In genomic region chr20:36794116-36794474, GRCh38 we compare ENCODE assay signal across 17 cellular contexts. TPM values are rescaled to one million over a fixed set of nuclear protein-coding genes. Genes with fewer than 3 reads are reported as not detected.
DNase-seq lines count a peak whose midpoint lies in the region; ATAC-seq and TF ChIP-seq lines count a peak whose summit lies in the region.
"Had no signal": no experiment of that assay in that cellular context is flagged by ENCODE, and none has a peak within 500 bp of the region (broad histone marks: within the 10 kb centered on the region; RNA-seq: fewer than 3 reads in every experiment).

No MANE protein-coding gene starts in this region.

- TF ChIP-seq CTCF in A673 (conservative IDR thresholded peaks at IDR 0.05; ENCODE audit: low read depth, low read length) (no peak), RWPE2 (IDR thresholded peaks at IDR 0.05; ENCODE audit: poor library complexity, severe bottlenecking) (no peak)

- no peak overlapping the region for H3K9ac ChIP-seq in neuronal stem cell (ENCODE audit: low read depth, low read length, poor library complexity)

- H2AFZ ChIP-seq in neuronal stem cell (ENCODE audit: low read length): no peak overlapping the region
- H2AFZ ChIP-seq: GM23338 had no signal

- WGBS in neuronal stem cell (ENCODE audit: extremely low coverage in 2 of 2, insufficient read length in 2 of 2, insufficient replicate concordance in 1 of 2), 2 donors: no CpG with 5 or more reads among the region's 20 CpGs

- H2BK5ac ChIP-seq in neuronal stem cell (ENCODE audit: low read length): peak overlapping the region; percentile 84

- H4K8ac ChIP-seq in neuronal stem cell (ENCODE audit: low read depth, low read length): no peak overlapping the region

- H2BK120ac ChIP-seq in neuronal stem cell (ENCODE audit: low read depth, low read length): no peak overlapping the region

- H4K91ac ChIP-seq in neuronal stem cell (ENCODE audit: low read depth, low read length, poor library complexity): no peak overlapping the region

- TSS peak; percentile 29 for BruUV-seq in A673 (replicated peaks; lab: Mats Ljungman, UMichigan)

- no peak overlapping the region for H3K23ac ChIP-seq in neuronal stem cell (ENCODE audit: low read depth, low read length, poor library complexity)

- H3K27ac ChIP-seq in A673 (ENCODE audit: low read depth, low read length, poor library complexity, severe bottlenecking) (no peak overlapping the region), RWPE2 (ENCODE audit: poor library complexity, severe bottlenecking) (no peak overlapping the region), neuronal stem cell (replicated peaks; ENCODE audit: low read length) (no peak overlapping the region)
- H3K27ac ChIP-seq: C4-2B had no signal

- H2AK5ac ChIP-seq in neuronal stem cell (ENCODE audit: low read depth, low read length): no peak overlapping the region

- no peaks in the 10 kb centered on the region for H3K4me1 ChIP-seq in A673 (ENCODE audit: insufficient read depth, low read length, poor library complexity, severe bottlenecking)
- no peaks in the 10 kb centered on the region for H3K4me1 ChIP-seq in RWPE2 (ENCODE audit: insufficient read depth, poor library complexity, severe bottlenecking)
- H3K4me1 ChIP-seq in neuronal stem cell (ENCODE audit: control insufficient read depth in 2 of 2, insufficient read depth in 1 of 2, low read depth in 1 of 2, low read length in 2 of 2): no peaks in the 10 kb centered on the region
- H3K4me1 ChIP-seq: BE2C had no signal

- H3K36me3 ChIP-seq in A673 (ENCODE audit: insufficient read depth, low read length, poor library complexity, severe bottlenecking): peaks cover 52% of the 10 kb centered on the region
- peaks cover 100% of the 10 kb centered on the region for H3K36me3 ChIP-seq in RWPE2 (ENCODE audit: low read depth)
- H3K36me3 ChIP-seq in neuronal stem cell (replicated peaks in 1 of 2; ENCODE audit: control insufficient read depth in 2 of 2, insufficient read depth in 2 of 2, low read length in 2 of 2): peaks cover 56 to 86% of the 10 kb centered on the region in 2 donors

- H2BK12ac ChIP-seq in neuronal stem cell (ENCODE audit: low read length): no peak overlapping the region

- DNase-seq in A673 (ENCODE audit: low spot score): no peak
- peak; percentile 89 for DNase-seq in RWPE2 (ENCODE audit: low spot score)
- DNase-seq in islet precursor cell: peak; percentile 40
- no peak for DNase-seq in neuronal stem cell (ENCODE audit: low spot score)
- no peak for DNase-seq in DMS79 (lab: John Stamatoyannopoulos, UW)
- DNase-seq in NCI-H2227 (lab: John Stamatoyannopoulos, UW; ENCODE audit: unreplicated experiment): no peak
- DNase-seq: BE2C; CD8-positive, alpha-beta T cell; COR-L47; DMS153; DND-41; GDM1; IMR-90 had no signal

- intact Hi-C loops in A673 (cut with micrococcal nuclease; ENCODE audit: unreplicated experiment): no loop called here

- H3K18ac ChIP-seq in neuronal stem cell (ENCODE audit: low read length): no peak overlapping the region

- H3K4me2 ChIP-seq in neuronal stem cell (ENCODE audit: insufficient read depth, low read length, poor library complexity, severe bottlenecking): no peak overlapping the region
- H3K4me2 ChIP-seq: GM23338 had no signal

- no peaks in the 10 kb centered on the region for H3K27me3 ChIP-seq in A673 (replicated peaks; ENCODE audit: insufficient read depth, low read depth, low read length, poor library complexity)
- H3K27me3 ChIP-seq in RWPE2 (ENCODE audit: insufficient read depth, poor library complexity, severe bottlenecking): no peaks in the 10 kb centered on the region
- no peaks in the 10 kb centered on the region for H3K27me3 ChIP-seq in neuronal stem cell (ENCODE audit: control insufficient read depth in 3 of 3, insufficient read depth in 3 of 3, low read depth in 1 of 3, low read length in 3 of 3)
- H3K27me3 ChIP-seq: BE2C had no signal

- H3K4me3 ChIP-seq in A673 (ENCODE audit: low read depth, low read length, poor library complexity, severe bottlenecking): no peak overlapping the region
- H3K4me3 ChIP-seq in RWPE2 (ENCODE audit: severe bottlenecking): no peak overlapping the region
- no peak overlapping the region for H3K4me3 ChIP-seq in neuronal stem cell (ENCODE audit: low read length in 2 of 2)
- H3K4me3 ChIP-seq: GM23338 had no signal

- CTCF ChIA-PET in A673 (lab: Charles Lee): no interaction called here

- no peak overlapping the region for H2BK15ac ChIP-seq in neuronal stem cell (ENCODE audit: low read length)

- POLR2A ChIA-PET in A673 (lab: Charles Lee; ENCODE audit: low non-redundant PET): no interaction called here

- H3K79me1 ChIP-seq in neuronal stem cell (ENCODE audit: low read depth, low read length): no peaks in the 10 kb centered on the region

- no peak overlapping the region for H3K4ac ChIP-seq in neuronal stem cell (ENCODE audit: low read length)

- no peaks in the 10 kb centered on the region for H3K9me3 ChIP-seq in A673 (ENCODE audit: low read depth, low read length, poor library complexity, severe bottlenecking)
- H3K9me3 ChIP-seq in RWPE2 (ENCODE audit: severe bottlenecking): no peaks in the 10 kb centered on the region
- H3K9me3 ChIP-seq in neuronal stem cell (replicated peaks in 1 of 2; ENCODE audit: control insufficient read depth in 2 of 2, insufficient read depth in 1 of 2, low read depth in 1 of 2, low read length in 2 of 2): no peaks in the 10 kb centered on the region
- H3K9me3 ChIP-seq: BE2C had no signal

- H3K14ac ChIP-seq in neuronal stem cell (ENCODE audit: low read length): no peak overlapping the region

- ATAC-seq in RWPE2 (ENCODE audit: low read depth) (no peak), HG03469 (IDR thresholded peaks at IDR 0.05; ENCODE audit: unreplicated experiment) (no peak), HG02870 (IDR thresholded peaks at IDR 0.05; ENCODE audit: unreplicated experiment) (no peak)
- ATAC-seq: CD8-positive, alpha-beta T cell; GM23338 had no signal

RNA-seq across cellular contexts. Expression of gene DSN1, which starts 20.5 kb away (rescaled TPM):
- 40.8 and 42.4 TPM in 2 replicates for total RNA-seq in A673 (2021)
- 22.4 TPM for polyA plus RNA-seq in neuronal stem cell (2013, experiment 1 of 2)
- 23.0 TPM for polyA plus RNA-seq in neuronal stem cell (2013, experiment 2 of 2)

RNA-seq across cellular contexts. Expression of gene NDRG3, which starts 48.2 kb away (rescaled TPM):
- total RNA-seq in A673 (2021): 17.6 and 23.2 TPM in 2 replicates
- polyA plus RNA-seq in neuronal stem cell (2013, experiment 1 of 2): 18.6 TPM
- polyA plus RNA-seq in neuronal stem cell (2013, experiment 2 of 2): 20.0 TPM

Comparison
In these comparisons a context has a peak if more than half of its experiments do, and no peak if none do; other contexts are left out.
1. DNase-seq: peak in RWPE2 (single experiment) and islet precursor cell (single experiment); none in A673 (single experiment), neuronal stem cell (single experiment), DMS79 (single experiment) and NCI-H2227 (single experiment).